20 cellular contexts compared by ENCODE assay signal in the genomic region with DNA sequence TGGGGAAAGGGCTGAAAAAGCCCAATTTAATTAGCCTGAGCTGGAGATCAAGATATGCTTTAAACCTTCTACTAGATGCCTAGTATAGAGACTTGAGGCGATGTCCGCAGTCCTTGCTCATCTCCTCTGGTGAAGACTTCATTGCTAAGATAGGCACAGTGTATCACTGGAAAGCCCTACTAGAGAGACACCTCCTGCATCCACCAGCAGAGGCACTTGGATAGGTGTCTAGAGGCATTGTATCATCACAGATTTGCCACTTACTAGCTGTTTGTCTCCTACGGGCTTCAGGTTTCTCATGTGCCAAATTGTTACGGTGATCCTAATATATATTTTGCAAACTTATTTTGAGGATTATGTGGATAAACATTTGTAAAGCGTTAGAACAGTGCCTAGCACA.
DNase-seq lines count a peak whose midpoint lies in the region; ATAC-seq, FAIRE-seq and TF ChIP-seq lines count a peak whose summit lies in the region.
"Had no signal": no experiment of that assay in that cellular context is flagged by ENCODE, and none has a peak within 500 bp of the region (broad histone marks: within the 10 kb centered on the region; RNA-seq: fewer than 3 reads in every experiment).

No MANE protein-coding gene starts in this region.

- H3K9ac ChIP-seq in HepG2 (ENCODE audit: insufficient read depth, low read depth, low read length) (no peak overlapping the region), SK-N-MC (ENCODE audit: insufficient read length) (peak overlapping the region; percentile 59), mesendoderm (ENCODE audit: low read length) (no peak overlapping the region)

- CTCF ChIA-PET in HepG2 (lab: Yijun Ruan, JAX; ENCODE audit: low intra/inter-chr PET ratio, low total read pairs): no interaction called here

- no peak overlapping the region for H3K18ac ChIP-seq in mesendoderm (ENCODE audit: low read length)

- TF ChIP-seq EP300 in HepG2 (IDR thresholded peaks at IDR 0.05; ENCODE audit: low read depth in 2 of 2, low read length in 2 of 2) (no peak), HepG2 (CRISPR knock-in tag; IDR thresholded peaks at IDR 0.05; ENCODE audit: borderline replicate concordance) (no peak)

- no peak overlapping the region for H4K5ac ChIP-seq in mesendoderm (ENCODE audit: low read length)

- no peaks in the 10 kb centered on the region for H4K20me1 ChIP-seq in HepG2 (ENCODE audit: insufficient read depth, low read length)

- H2BK5ac ChIP-seq in mesendoderm (ENCODE audit: low read length): no peak overlapping the region

- TF ChIP-seq POLR2A in HepG2 (IDR thresholded peaks at IDR 0.05; ENCODE audit: insufficient read depth in 1 of 2, low read depth in 2 of 2, low read length in 2 of 2): no peak
- no peak for TF ChIP-seq POLR2A in right lobe of liver (IDR thresholded peaks at IDR 0.05)

- no peak overlapping the region for H4K8ac ChIP-seq in mesendoderm (ENCODE audit: low read depth, low read length)

- TF ChIP-seq RAD21 in HepG2 (CRISPR knock-in tag; IDR thresholded peaks at IDR 0.05): no peak

- FAIRE-seq in HepG2 (lab: Jason Lieb, UNC): no peak
- FAIRE-seq: A204.1, D721Med, G401.6, GM12891, GM19239 had no signal

- no peaks in the 10 kb centered on the region for H3K79me1 ChIP-seq in mesendoderm (ENCODE audit: low read length)

- no peaks in the 10 kb centered on the region for H3K36me3 ChIP-seq in HepG2 (replicated peaks in 1 of 2; ENCODE audit: control insufficient read depth in 1 of 2, insufficient read depth in 2 of 2, low read length in 2 of 2)
- no peaks in the 10 kb centered on the region for H3K36me3 ChIP-seq in right lobe of liver
- no peaks in the 10 kb centered on the region for H3K36me3 ChIP-seq in SK-N-MC (ENCODE audit: insufficient read depth, low read length)
- H3K36me3 ChIP-seq in mesendoderm (ENCODE audit: control insufficient read depth, insufficient read depth, low read length): no peaks in the 10 kb centered on the region
- H3K36me3 ChIP-seq: HAP-1 had no signal

- no peak overlapping the region for H3K23ac ChIP-seq in mesendoderm (ENCODE audit: low read length)

- DNase-seq in HepG2 (ENCODE audit: low spot score) (no peak), right lobe of liver (no peak), NCI-H69 (lab: John Stamatoyannopoulos, UW) (peak; percentile 18), SK-N-MC (ENCODE audit: low read depth, low spot score) (no peak), mesendoderm (peak; percentile 36)
- DNase-seq: AML-193; Caco-2; CD4-positive, alpha-beta T cell; KG1 had no signal

- no peak overlapping the region for H2BK120ac ChIP-seq in mesendoderm (ENCODE audit: low read depth, low read length)

- no peaks in the 10 kb centered on the region for H3K79me2 ChIP-seq in HepG2 (ENCODE audit: insufficient read depth, low read length)
- no peaks in the 10 kb centered on the region for H3K79me2 ChIP-seq in mesendoderm (ENCODE audit: control insufficient read depth, insufficient read depth, low read length)

- no peak for TF ChIP-seq CTCF in HepG2 (CRISPR knock-in tag; IDR thresholded peaks at IDR 0.05)
- no peak for TF ChIP-seq CTCF in right lobe of liver (IDR thresholded peaks at IDR 0.05)

- no peak overlapping the region for H3K4ac ChIP-seq in mesendoderm (ENCODE audit: low read depth, low read length)

- no peak overlapping the region for H2AK5ac ChIP-seq in mesendoderm (ENCODE audit: low read length)

- H3K4me3 ChIP-seq in HepG2 (replicated peaks in 1 of 3; ENCODE audit: insufficient read depth in 1 of 3, low read depth in 2 of 3, low read length in 3 of 3) (no peak overlapping the region), right lobe of liver (no peak overlapping the region), SK-N-MC (no peak overlapping the region), mesendoderm (ENCODE audit: low read length) (no peak overlapping the region)
- H3K4me3 ChIP-seq: HAP-1 had no signal

- no TSS peak for BruUV-seq in HepG2 (replicated peaks; lab: Mats Ljungman, UMichigan)

- in situ Hi-C loops in HepG2 (cut with HindIII; ENCODE audit: extremely low pct_ligation_motif_present, low pct_unique_long_range_greater_than_20kb): no loop called here

- POLR2A ChIA-PET in HepG2 (lab: Yijun Ruan, JAX): no interaction called here

- H3K9me3 ChIP-seq in HepG2 (ENCODE audit: low read length) (no peaks in the 10 kb centered on the region), right lobe of liver (no peaks in the 10 kb centered on the region), SK-N-MC (ENCODE audit: low read depth, low read length) (no peaks in the 10 kb centered on the region)
- H3K9me3 ChIP-seq: Caco-2, HAP-1 had no signal

- intact Hi-C loops in HepG2 (cut with micrococcal nuclease; ENCODE audit: unreplicated experiment): no loop called here
- intact Hi-C loops in right lobe of liver (cut with DNase I): no loop called here

- WGBS in HepG2 (ENCODE audit: low lambda C conversion rate): 45% methylated on average over 5 of the region's 5 CpGs
- WGBS in right lobe of liver (ENCODE audit: insufficient coverage, low coverage, low lambda C conversion rate, missing lambda C conversion rate): 67% methylated on average over 5 of the region's 5 CpGs
- WGBS in mesendoderm (ENCODE audit: extremely low coverage, insufficient coverage, low lambda C conversion rate): no CpG with 5 or more reads among the region's 5 CpGs

- H3K56ac ChIP-seq in mesendoderm (ENCODE audit: low read length): no peak overlapping the region

- H3K4me1 ChIP-seq in HepG2 (ENCODE audit: insufficient read depth, low read length) (no peaks in the 10 kb centered on the region), right lobe of liver (no peaks in the 10 kb centered on the region), mesendoderm (ENCODE audit: control insufficient read depth, low read depth, low read length) (no peaks in the 10 kb centered on the region)
- H3K4me1 ChIP-seq: Caco-2, HAP-1 had no signal

- no peak overlapping the region for H2AFZ ChIP-seq in HepG2 (ENCODE audit: low read length)

- no peak overlapping the region for H3K4me2 ChIP-seq in HepG2 (ENCODE audit: low read depth, low read length)
- H3K4me2 ChIP-seq in mesendoderm (ENCODE audit: low read length): no peak overlapping the region

- no peak overlapping the region for H2BK15ac ChIP-seq in mesendoderm (replicated peaks; ENCODE audit: low read depth)

- peak; percentile 48; the same call in 2 of the 3 replicates for ATAC-seq in HepG2
- no peak for ATAC-seq in right lobe of liver
- ATAC-seq in GM21786 (IDR thresholded peaks at IDR 0.05; ENCODE audit: unreplicated experiment): no peak
- no peak for ATAC-seq in HG03354 (IDR thresholded peaks at IDR 0.05; ENCODE audit: poor library complexity, severe bottlenecking, unreplicated experiment)
- no peak for ATAC-seq in HG03280 (IDR thresholded peaks at IDR 0.05; ENCODE audit: unreplicated experiment)

- H3K27ac ChIP-seq in HepG2 (ENCODE audit: extremely low read length, insufficient read depth, low read length) (no peak overlapping the region), right lobe of liver (no peak overlapping the region), SK-N-MC (peak overlapping the region; percentile 99), mesendoderm (ENCODE audit: low read depth, low read length) (no peak overlapping the region)
- H3K27ac ChIP-seq: C4-2B, HL-60 had no signal

- H3K27me3 ChIP-seq in HepG2 (ENCODE audit: control insufficient read depth in 1 of 2, insufficient read depth in 2 of 2, low read length in 2 of 2) (no peaks in the 10 kb centered on the region), right lobe of liver (no peaks in the 10 kb centered on the region), mesendoderm (ENCODE audit: insufficient read depth, low read length, poor library complexity) (no peaks in the 10 kb centered on the region)

TF ChIP-seq in HepG2, 621 proteins besides CTCF, POLR2A, EP300 and RAD21:
- TF ChIP-seq ZNF614 (CRISPR knock-in tag; IDR thresholded peaks at IDR 0.05; ENCODE audit: borderline replicate concordance) (no peak), MAFG (CRISPR knock-in tag; IDR thresholded peaks at IDR 0.05) (no peak), ZNF136 (CRISPR knock-in tag; IDR thresholded peaks at IDR 0.05; ENCODE audit: low read depth) (no peak), AKAP8 (CRISPR knock-in tag; IDR thresholded peaks at IDR 0.05) (no peak), NFATC3 (CRISPR knock-in tag; IDR thresholded peaks at IDR 0.05) (no peak), ZNF768 (CRISPR knock-in tag; IDR thresholded peaks at IDR 0.05) (no peak), NFYC (CRISPR knock-in tag; IDR thresholded peaks at IDR 0.05) (no peak), ZNF879 (CRISPR knock-in tag; IDR thresholded peaks at IDR 0.05) (no peak), ZNF383 (CRISPR knock-in tag; IDR thresholded peaks at IDR 0.05; ENCODE audit: borderline replicate concordance) (no peak)
- TF ChIP-seq, protein P1, sequence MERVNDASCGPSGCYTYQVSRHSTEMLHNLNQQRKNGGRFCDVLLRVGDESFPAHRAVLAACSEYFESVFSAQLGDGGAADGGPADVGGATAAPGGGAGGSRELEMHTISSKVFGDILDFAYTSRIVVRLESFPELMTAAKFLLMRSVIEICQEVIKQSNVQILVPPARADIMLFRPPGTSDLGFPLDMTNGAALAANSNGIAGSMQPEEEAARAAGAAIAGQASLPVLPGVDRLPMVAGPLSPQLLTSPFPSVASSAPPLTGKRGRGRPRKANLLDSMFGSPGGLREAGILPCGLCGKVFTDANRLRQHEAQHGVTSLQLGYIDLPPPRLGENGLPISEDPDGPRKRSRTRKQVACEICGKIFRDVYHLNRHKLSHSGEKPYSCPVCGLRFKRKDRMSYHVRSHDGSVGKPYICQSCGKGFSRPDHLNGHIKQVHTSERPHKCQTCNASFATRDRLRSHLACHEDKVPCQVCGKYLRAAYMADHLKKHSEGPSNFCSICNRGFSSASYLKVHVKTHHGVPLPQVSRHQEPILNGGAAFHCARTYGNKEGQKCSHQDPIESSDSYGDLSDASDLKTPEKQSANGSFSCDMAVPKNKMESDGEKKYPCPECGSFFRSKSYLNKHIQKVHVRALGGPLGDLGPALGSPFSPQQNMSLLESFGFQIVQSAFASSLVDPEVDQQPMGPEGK (CRISPR knock-in tag; IDR thresholded peaks at IDR 0.05): no peak
- TF ChIP-seq, protein P2, sequence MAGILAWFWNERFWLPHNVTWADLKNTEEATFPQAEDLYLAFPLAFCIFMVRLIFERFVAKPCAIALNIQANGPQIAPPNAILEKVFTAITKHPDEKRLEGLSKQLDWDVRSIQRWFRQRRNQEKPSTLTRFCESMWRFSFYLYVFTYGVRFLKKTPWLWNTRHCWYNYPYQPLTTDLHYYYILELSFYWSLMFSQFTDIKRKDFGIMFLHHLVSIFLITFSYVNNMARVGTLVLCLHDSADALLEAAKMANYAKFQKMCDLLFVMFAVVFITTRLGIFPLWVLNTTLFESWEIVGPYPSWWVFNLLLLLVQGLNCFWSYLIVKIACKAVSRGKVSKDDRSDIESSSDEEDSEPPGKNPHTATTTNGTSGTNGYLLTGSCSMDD (CRISPR knock-in tag; IDR thresholded peaks at IDR 0.05): no peak
- TF ChIP-seq, protein P3, sequence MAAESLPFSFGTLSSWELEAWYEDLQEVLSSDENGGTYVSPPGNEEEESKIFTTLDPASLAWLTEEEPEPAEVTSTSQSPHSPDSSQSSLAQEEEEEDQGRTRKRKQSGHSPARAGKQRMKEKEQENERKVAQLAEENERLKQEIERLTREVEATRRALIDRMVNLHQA (CRISPR knock-in tag; IDR thresholded peaks at IDR 0.05): no peak

Comparison
In these comparisons a context has a peak if more than half of its experiments do, and no peak if none do; other contexts are left out.
1. DNase-seq: peak in NCI-H69 (single experiment) and mesendoderm (single experiment); none in HepG2 (single experiment), right lobe of liver (0 of 3) and SK-N-MC (single experiment).